Comparison of ENCODE assay signal across 1 cellular context in genomic region chr3:130677310-130677709, GRCh38.
A peak's percentile ranks its signal among the peaks of the same experiment; 100 is the strongest.
TF ChIP-seq lines count a peak whose summit lies in the region.

No MANE protein-coding gene starts in this region.

TF ChIP-seq in K562, 482 proteins besides CTCF, POLR2A, EP300 and RAD21 (continued from another document):
- TF ChIP-seq CBFA2T2 (conservative IDR thresholded peaks at IDR 0.05) (peak; percentile 57; the same call in 1 of the 2 replicates), CBFA2T3 (IDR thresholded peaks at IDR 0.05) (peak; percentile 71), PURB (CRISPR knock-in tag; IDR thresholded peaks at IDR 0.05; ENCODE audit: low read depth) (no peak), BRCA1 (IDR thresholded peaks at IDR 0.05) (no peak), BRCA1 (CRISPR knock-in tag; IDR thresholded peaks at IDR 0.05) (no peak), SPI1 (IDR thresholded peaks at IDR 0.05; ENCODE audit: borderline replicate concordance, low read depth, low read length) (0 out of 2 replicates have a peak, but pooled peaks have one; percentile 28), ZNF384 (IDR thresholded peaks at IDR 0.05; ENCODE audit: low read depth, low read length) (peak; percentile 71; the same call in 1 of the 2 replicates), CEBPZ (IDR thresholded peaks at IDR 0.05; ENCODE audit: borderline replicate concordance, low read depth, low read length) (no peak), SMARCE1 (IDR thresholded peaks at IDR 0.05) (peak; percentile 66; the same call in 1 of the 2 replicates), IRF2 (CRISPR knock-in tag; IDR thresholded peaks at IDR 0.05) (no peak), SMARCA4 (IDR thresholded peaks at IDR 0.05) (0 out of 2 replicates have a peak, but pooled peaks have one; percentile 26), ZNF174 (CRISPR knock-in tag; IDR thresholded peaks at IDR 0.05) (no peak), TFAP4 (CRISPR knock-in tag; IDR thresholded peaks at IDR 0.05; ENCODE audit: borderline replicate concordance) (no peak), HMGN3 (IDR thresholded peaks at IDR 0.05; ENCODE audit: borderline replicate concordance, extremely low read depth, insufficient read length, low read depth, low read length) (peak; percentile 27), SMARCC2 (IDR thresholded peaks at IDR 0.05; ENCODE audit: low read depth) (0 out of 2 replicates have a peak, but pooled peaks have one; percentile 28), MTA1 (IDR thresholded peaks at IDR 0.05; ENCODE audit: borderline replicate concordance) (peak; percentile 37; the same call in 1 of the 2 replicates), FOXK1 (CRISPR knock-in tag; IDR thresholded peaks at IDR 0.05; ENCODE audit: borderline replicate concordance) (no peak), SMAD2 (IDR thresholded peaks at IDR 0.05; ENCODE audit: low read depth, low read length) (no peak), TAL1 (IDR thresholded peaks at IDR 0.05) (peak; percentile 61), GTF2F1 (IDR thresholded peaks at IDR 0.05; ENCODE audit: low read depth, low read length) (no peak), KDM4B (IDR thresholded peaks at IDR 0.05; ENCODE audit: borderline replicate concordance in 2 of 2, low read depth in 1 of 2) (no peak), STAT6 (CRISPR knock-in tag; IDR thresholded peaks at IDR 0.05) (no peak)
